ENCODE assay signal across 14 cellular contexts in the genomic region with DNA sequence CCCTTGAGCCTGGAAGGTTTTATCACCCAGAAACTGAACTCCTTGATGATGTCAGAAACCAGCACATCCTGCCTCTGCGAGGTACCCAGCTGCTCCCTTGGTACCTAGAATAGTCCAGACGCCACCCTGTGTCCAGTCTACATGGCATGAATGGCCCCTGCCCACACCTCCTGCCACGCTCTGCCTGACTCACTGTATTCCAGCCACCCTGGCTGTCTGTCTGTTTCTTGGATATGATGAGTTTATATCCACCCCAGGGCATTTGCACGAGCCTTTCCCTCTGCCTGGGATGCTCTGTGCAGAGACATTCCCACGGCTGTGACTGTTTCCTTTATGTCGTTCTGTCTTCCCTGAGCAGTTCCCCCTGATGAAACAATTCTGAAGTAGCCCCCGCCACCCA.
DNase-seq lines count a peak whose midpoint lies in the region; ATAC-seq and TF ChIP-seq lines count a peak whose summit lies in the region.
"Had no signal": no experiment of that assay in that cellular context is flagged by ENCODE, and none has a peak within 500 bp of the region (broad histone marks: within the 10 kb centered on the region; RNA-seq: fewer than 3 reads in every experiment).

No MANE protein-coding gene starts in this region.

- H3K36me3 ChIP-seq in PC-3 (ENCODE audit: low read depth, low read length) (no peaks in the 10 kb centered on the region), mammary epithelial cell (ENCODE audit: insufficient read depth, low read length) (no peaks in the 10 kb centered on the region)

- POLR2A ChIA-PET in PC-3 (lab: Charles Lee; ENCODE audit: unreplicated experiment): no interaction called here

- H3K4me1 ChIP-seq in PC-3 (ENCODE audit: insufficient read depth, low read length) (peaks cover 9% of the 10 kb centered on the region; the same call in 1 of the 2 replicates), mammary epithelial cell (ENCODE audit: insufficient read depth, low read length) (peaks cover 21% of the 10 kb centered on the region)

- dilution Hi-C loops in mammary epithelial cell (cut with HindIII; ENCODE audit: low sequenced_read_pairs): loop anchor here (5.0 kb wide), 1 partner anchor 89 kb away; no protein-coding TSS in a partner anchor

- H3K79me2 ChIP-seq in PC-3 (ENCODE audit: low read length) (no peaks in the 10 kb centered on the region), mammary epithelial cell (ENCODE audit: insufficient read depth, low read length) (no peaks in the 10 kb centered on the region)

- TF ChIP-seq CTCF in PC-3 (conservative IDR thresholded peaks at IDR 0.05; ENCODE audit: low read depth, low read length): no peak
- TF ChIP-seq CTCF in mammary epithelial cell (conservative IDR thresholded peaks at IDR 0.05 in 1 of 2, IDR thresholded peaks at IDR 0.05 in 1 of 2; ENCODE audit: extremely low read depth in 1 of 2, insufficient read depth in 1 of 2, low read depth in 1 of 2, low read length in 2 of 2): no peak

- H3K9me2 ChIP-seq in PC-3 (replicated peaks; ENCODE audit: low read length): no peaks in the 10 kb centered on the region

- ATAC-seq in Right ventricle myocardium superior (ENCODE audit: poor library complexity) (no peak), left ventricle myocardium superior (no peak), PC-3 (peak; percentile 33; the same call in 1 of the 2 replicates), GM18907 (IDR thresholded peaks at IDR 0.05; ENCODE audit: unreplicated experiment) (no peak), HG02938 (IDR thresholded peaks at IDR 0.05; ENCODE audit: unreplicated experiment) (no peak)

- H3K4me3 ChIP-seq in PC-3 (ENCODE audit: low read length): no peak overlapping the region
- H3K4me3 ChIP-seq in mammary epithelial cell (replicated peaks in 1 of 3; ENCODE audit: insufficient read depth in 1 of 3, low read depth in 2 of 3, low read length in 3 of 3): no peak overlapping the region

- H3K27me3 ChIP-seq in PC-3 (ENCODE audit: low read length) (no peaks in the 10 kb centered on the region), mammary epithelial cell (ENCODE audit: insufficient read depth, low read length) (no peaks in the 10 kb centered on the region)

- H3K9me3 ChIP-seq in PC-3 (ENCODE audit: low read length): no peaks in the 10 kb centered on the region
- no peaks in the 10 kb centered on the region for H3K9me3 ChIP-seq in mammary epithelial cell (replicated peaks; ENCODE audit: insufficient read depth, low read length)

- in situ Hi-C loops in mammary epithelial cell (cut with MboI; ENCODE audit: low sequenced_read_pairs in 2 of 2): no loop called here

- H2AFZ ChIP-seq in PC-3 (ENCODE audit: low read length) (no peak overlapping the region), mammary epithelial cell (ENCODE audit: low read depth, low read length) (no peak overlapping the region)

- intact Hi-C loops in Right ventricle myocardium superior (cut with DNase I): no loop called here
- intact Hi-C loops in left ventricle myocardium superior (cut with micrococcal nuclease): no loop called here
- intact Hi-C loops in PC-3 (cut with micrococcal nuclease): no loop called here
- intact Hi-C loops in mammary epithelial cell (cut with micrococcal nuclease): no loop called here

- H3K9ac ChIP-seq in PC-3 (ENCODE audit: low read length) (no peak overlapping the region), mammary epithelial cell (ENCODE audit: insufficient read depth, low read length) (no peak overlapping the region)

- H3F3A ChIP-seq in PC-3 (ENCODE audit: low read length, unreplicated experiment): no peaks in the 10 kb centered on the region

- BruUV-seq in PC-3 (replicated peaks; lab: Mats Ljungman, UMichigan) (no TSS peak), mammary epithelial cell (replicated peaks; lab: Mats Ljungman, UMichigan) (no TSS peak)

- CTCF ChIA-PET in PC-3 (lab: Charles Lee) (no interaction called here), mammary epithelial cell (lab: Charles Lee; ENCODE audit: low non-redundant PET) (no interaction called here)

- H3K27ac ChIP-seq in PC-3 (ENCODE audit: low read length): no peak overlapping the region
- no peak overlapping the region for H3K27ac ChIP-seq in mammary epithelial cell (ENCODE audit: insufficient read depth, low read depth, low read length)

- H4K20me1 ChIP-seq in PC-3 (ENCODE audit: low read length): no peaks in the 10 kb centered on the region
- no peaks in the 10 kb centered on the region for H4K20me1 ChIP-seq in mammary epithelial cell (ENCODE audit: insufficient read depth, low read length)

- DNase-seq in Right ventricle myocardium superior (peak; percentile 35), left ventricle myocardium superior (no peak), PC-3 (peak; percentile 13), mammary epithelial cell (peak; percentile 47), NCI-H1930 (lab: John Stamatoyannopoulos, UW) (no peak)
- DNase-seq in stimulated activated CD8-positive, alpha-beta memory T cell treated with anti-CD3 and anti-CD28 coated beads, Interleukin-4, amount 100 ng/mL, for 48 hours: no peak
- DNase-seq: 8988T; CD4-positive, CD25-positive, alpha-beta regulatory T cell; DMS53; GF-D8; GOT3; NCI-H1092 had no signal

- H3K4me2 ChIP-seq in PC-3 (ENCODE audit: low read length): no peak overlapping the region
- H3K4me2 ChIP-seq in mammary epithelial cell (ENCODE audit: insufficient read depth, low read depth, low read length): no peak overlapping the region

- WGBS in mammary epithelial cell (ENCODE audit: low coverage, missing lambda C conversion rate): 76% methylated on average over 6 of the region's 7 CpGs

Comparison
In these comparisons a context has a peak if more than half of its experiments do, and no peak if none do; other contexts are left out.
1. DNase-seq: peak in Right ventricle myocardium superior (single experiment), PC-3 (single experiment) and mammary epithelial cell (single experiment); none in left ventricle myocardium superior (single experiment), NCI-H1930 (0 of 2) and stimulated activated CD8-positive, alpha-beta memory T cell treated with anti-CD3 and anti-CD28 coated beads, Interleukin-4, amount 100 ng/mL, for 48 hours (single experiment).